Comparison of ENCODE assay signal across 27 cellular contexts in genomic region chr2:108820439-108820838, GRCh38.
"Had no signal": no experiment of that assay in that cellular context is flagged by ENCODE, and none has a peak within 500 bp of the region (broad histone marks: within the 10 kb centered on the region; RNA-seq: fewer than 3 reads in every experiment).

No MANE protein-coding gene starts in this region.

- H3K36me3 ChIP-seq: breast epithelium had no signal

- DNase-seq: activated CD4-positive, alpha-beta T cell treated with anti-CD3 and anti-CD28 coated beads for 36 hours; activated CD4-positive, alpha-beta T cell treated with anti-CD3 and anti-CD28 coated beads, Interleukin-2, amount 10 ng/mL, durations not matched to agents 7 days and 5 days; activated CD4-positive, alpha-beta T cell treated with anti-CD3 and anti-CD28 coated beads, Interleukin-2, amount 50 U/mL, for 48 hours; activated CD8-positive, alpha-beta T cell treated with anti-CD3 and anti-CD28 coated beads, Interleukin-2, amount 10 ng/mL, durations not matched to agents 7 days and 5 days; activated gamma-delta T cell; activated naive CD4-positive, alpha-beta T cell treated with Interleukin-2 at 50 U/mL for 16 hours; activated naive CD8-positive, alpha-beta T cell treated with anti-CD3 and anti-CD28 coated beads, Interleukin-2, amount 10 ng/mL, durations not matched to agents 7 days and 5 days; activated T-cell treated with anti-CD3 and anti-CD28 coated beads, Interleukin-2, amount 50 U/mL, for 24 hours; body of pancreas; MM.1S; NCI-H1105; NCI-H1417 treated with DMSO at 0.1 percent for 48 hours; NCI-H1694; NCI-H1930; NCI-H2081 treated with DMSO at 0.1 percent for 48 hours; NCI-H2171; NCI-H510A; NCI-H526; NCI-H748 treated with DMSO at 0.1 percent for 48 hours; SHP77; SJCRH30 had no signal

- H3K27ac ChIP-seq: body of pancreas, breast epithelium, KMS-11, SJCRH30, SK-N-MC had no signal

- H3K27me3 ChIP-seq: body of pancreas, breast epithelium, SJCRH30 had no signal

- H3K4me3 ChIP-seq: body of pancreas, breast epithelium, SJCRH30, SK-N-MC had no signal

- ATAC-seq: activated CD4-positive, alpha-beta T cell treated with anti-CD3 and anti-CD28 coated beads for 36 hours; activated CD4-positive, CD25-positive, alpha-beta regulatory T cell treated with anti-CD3 and anti-CD28 coated beads, Interleukin-2, amount 50 U/mL, for 24 hours; activated CD8-positive, alpha-beta T cell treated with anti-CD3 and anti-CD28 coated beads, Interleukin-2, amount 10 ng/mL, durations not matched to agents 7 days and 5 days; body of pancreas had no signal

- H3K9ac ChIP-seq: KMS-11 had no signal

- H3K4me1 ChIP-seq: body of pancreas, breast epithelium, SJCRH30 had no signal

- H3K9me3 ChIP-seq: breast epithelium, SJCRH30 had no signal

- FAIRE-seq: astrocyte, TTC549 had no signal

- H3K4me2 ChIP-seq: KMS-11 had no signal
